In the genomic region with DNA sequence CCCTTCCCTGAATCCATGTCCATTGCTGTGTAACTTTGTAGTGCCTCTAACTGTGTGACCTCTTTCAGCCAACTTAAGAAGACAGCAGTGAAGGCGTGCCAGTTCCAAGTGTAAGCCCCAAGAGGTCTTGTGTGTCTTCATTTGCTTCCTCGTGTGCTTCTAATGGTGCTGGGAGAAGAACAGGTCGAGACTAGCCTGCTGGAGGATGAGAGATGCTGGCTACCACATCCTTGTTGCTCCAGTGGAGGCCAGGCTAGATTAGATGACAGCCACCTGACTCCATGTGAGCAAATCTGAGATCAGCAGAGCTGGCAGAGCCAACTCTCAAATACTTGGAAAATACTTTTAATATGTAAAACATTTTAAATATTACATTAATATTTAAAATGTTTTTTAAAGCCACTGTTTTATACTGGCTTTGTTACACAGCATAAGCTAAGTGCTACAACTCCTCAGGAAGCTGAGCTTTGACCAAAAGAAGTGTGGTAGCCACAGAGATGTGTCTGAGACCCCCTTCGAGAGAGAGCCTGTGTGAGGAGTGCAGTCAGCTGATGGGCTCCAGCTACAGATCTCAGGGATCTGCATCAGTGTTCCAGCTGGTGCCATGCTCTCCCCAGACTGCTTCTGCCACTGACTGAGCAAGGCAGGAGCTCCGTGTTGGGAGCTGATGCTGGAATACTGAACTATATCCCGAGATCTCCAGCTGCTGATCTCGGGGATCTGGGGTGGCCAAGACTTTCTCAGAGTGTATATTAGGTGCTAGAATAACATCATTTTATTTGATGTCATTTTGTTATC, we compare ENCODE assay signal across 1 cellular context.
TF ChIP-seq lines count a peak whose summit lies in the region.

No MANE protein-coding gene starts in this region.

TF ChIP-seq in IMR-90, 13 proteins besides CTCF, POLR2A, EP300 and RAD21 (continued from another document):
- TF ChIP-seq SMC3 (IDR thresholded peaks at IDR 0.05; ENCODE audit: low read depth, low read length) (no peak), FOS (IDR thresholded peaks at IDR 0.05; ENCODE audit: low read depth, low read length) (no peak), CHD1 (IDR thresholded peaks at IDR 0.05; ENCODE audit: low read depth, low read length) (no peak), MAFK (IDR thresholded peaks at IDR 0.05; ENCODE audit: low read depth, low read length) (no peak), BHLHE40 (IDR thresholded peaks at IDR 0.05; ENCODE audit: low read depth, low read length) (no peak), RCOR1 (IDR thresholded peaks at IDR 0.05; ENCODE audit: insufficient replicate concordance, low read length) (no peak)
